31 cellular contexts compared by ENCODE assay signal in the genomic region with DNA sequence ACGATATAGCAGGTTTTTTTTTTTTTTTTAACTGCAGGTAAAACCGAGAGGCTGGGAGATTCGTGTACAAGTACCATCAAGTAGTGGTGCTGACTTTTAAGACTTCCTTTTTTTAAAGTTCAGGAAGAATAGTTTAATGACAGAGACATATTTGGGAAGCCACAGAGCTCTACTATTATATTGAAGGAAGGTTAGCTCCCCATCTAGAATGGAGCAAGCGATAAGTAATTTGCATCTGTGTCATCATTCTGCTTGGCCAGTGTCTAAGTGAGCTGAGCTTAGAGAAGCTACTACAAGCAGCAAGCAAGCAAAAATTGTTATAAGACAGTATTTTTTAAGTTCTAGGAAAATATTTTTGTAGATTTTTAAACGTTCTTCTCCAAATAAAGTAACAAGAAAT.
"Had no signal": no experiment of that assay in that cellular context is flagged by ENCODE, and none has a peak within 500 bp of the region (broad histone marks: within the 10 kb centered on the region; RNA-seq: fewer than 3 reads in every experiment).

No MANE protein-coding gene starts in this region.

- H3K4me3 ChIP-seq: ascending aorta, cardiac muscle cell had no signal

- H3K27ac ChIP-seq: ascending aorta, cardiac muscle cell, WERI-Rb-1 had no signal

- DNase-seq: activated CD4-positive, alpha-beta memory T cell treated with anti-CD3 and anti-CD28 coated beads, Interleukin-2, amount 10 ng/mL, durations not matched to agents 7 days and 5 days; activated CD4-positive, alpha-beta T cell treated with anti-CD3 and anti-CD28 coated beads for 1 hour; activated CD4-positive, alpha-beta T cell treated with anti-CD3 and anti-CD28 coated beads for 36 hours; activated CD4-positive, alpha-beta T cell treated with anti-CD3 and anti-CD28 coated beads for 48 hours; activated CD4-positive, alpha-beta T cell treated with anti-CD3 and anti-CD28 coated beads, Interleukin-2, amount 10 ng/mL, durations not matched to agents 7 days and 5 days; activated CD4-positive, alpha-beta T cell treated with anti-CD3 and anti-CD28 coated beads, Interleukin-2, amount 50 U/mL, for 48 hours; activated CD4-positive, CD25-positive, alpha-beta regulatory T cell; activated CD8-positive, alpha-beta memory T cell treated with anti-CD3 and anti-CD28 coated beads for 24 hours; activated CD8-positive, alpha-beta memory T cell treated with anti-CD3 and anti-CD28 coated beads, Interleukin-2, amount 10 ng/mL, durations not matched to agents 7 days and 5 days; activated CD8-positive, alpha-beta memory T cell treated with anti-CD3 and anti-CD28 coated beads, Interleukin-2, amount 50 U/mL, for 48 hours; activated CD8-positive, alpha-beta T cell treated with anti-CD3 and anti-CD28 coated beads, Interleukin-2, amount 10 ng/mL, durations not matched to agents 7 days and 5 days; activated effector memory CD4-positive, alpha-beta T cell treated with Interleukin-2 at 50 U/mL for 16 hours; activated gamma-delta T cell; activated naive CD4-positive, alpha-beta T cell treated with anti-CD3 and anti-CD28 coated beads, Interleukin-2, amount 10 ng/mL, durations not matched to agents 7 days and 5 days; activated naive CD4-positive, alpha-beta T cell treated with Interleukin-2 at 50 U/mL for 16 hours; activated naive CD8-positive, alpha-beta T cell treated with anti-CD3 and anti-CD28 coated beads, Interleukin-2, amount 10 ng/mL, durations not matched to agents 7 days and 5 days; activated naive CD8-positive, alpha-beta T cell treated with anti-CD3 and anti-CD28 coated beads, Interleukin-2, amount 50 U/mL, for 24 hours; activated T-cell treated with anti-CD3 and anti-CD28 coated beads, Interleukin-2, amount 50 U/mL, for 24 hours; activated T-cell treated with anti-CD3 and anti-CD28 coated beads, Interleukin-2, amount 50 U/mL, for 48 hours; amygdala; anterior cingulate cortex; caudate nucleus; cerebellar nuclear complex; T-helper 1 cell; T-helper 2 cell; T-helper 9 cell; WERI-Rb-1 had no signal

- ATAC-seq: activated CD4-positive, alpha-beta T cell treated with anti-CD3 and anti-CD28 coated beads for 36 hours; activated CD4-positive, CD25-positive, alpha-beta regulatory T cell treated with anti-CD3 and anti-CD28 coated beads, Interleukin-2, amount 50 U/mL, for 24 hours; activated CD8-positive, alpha-beta memory T cell treated with anti-CD3 and anti-CD28 coated beads, Interleukin-2, amount 10 ng/mL, durations not matched to agents 7 days and 5 days; activated CD8-positive, alpha-beta T cell treated with anti-CD3 and anti-CD28 coated beads, Interleukin-2, amount 10 ng/mL, durations not matched to agents 7 days and 5 days; activated naive CD8-positive, alpha-beta T cell treated with anti-CD3 and anti-CD28 coated beads, Interleukin-2, amount 50 U/mL, for 24 hours; WTC11 had no signal

- H3K4me1 ChIP-seq: ascending aorta had no signal

- H3K27me3 ChIP-seq: ascending aorta, cardiac muscle cell had no signal

- H3K9me3 ChIP-seq: ascending aorta had no signal

- H3K36me3 ChIP-seq: ascending aorta, cardiac muscle cell, WERI-Rb-1 had no signal
